23 cellular contexts compared by ENCODE assay signal in the genomic region with DNA sequence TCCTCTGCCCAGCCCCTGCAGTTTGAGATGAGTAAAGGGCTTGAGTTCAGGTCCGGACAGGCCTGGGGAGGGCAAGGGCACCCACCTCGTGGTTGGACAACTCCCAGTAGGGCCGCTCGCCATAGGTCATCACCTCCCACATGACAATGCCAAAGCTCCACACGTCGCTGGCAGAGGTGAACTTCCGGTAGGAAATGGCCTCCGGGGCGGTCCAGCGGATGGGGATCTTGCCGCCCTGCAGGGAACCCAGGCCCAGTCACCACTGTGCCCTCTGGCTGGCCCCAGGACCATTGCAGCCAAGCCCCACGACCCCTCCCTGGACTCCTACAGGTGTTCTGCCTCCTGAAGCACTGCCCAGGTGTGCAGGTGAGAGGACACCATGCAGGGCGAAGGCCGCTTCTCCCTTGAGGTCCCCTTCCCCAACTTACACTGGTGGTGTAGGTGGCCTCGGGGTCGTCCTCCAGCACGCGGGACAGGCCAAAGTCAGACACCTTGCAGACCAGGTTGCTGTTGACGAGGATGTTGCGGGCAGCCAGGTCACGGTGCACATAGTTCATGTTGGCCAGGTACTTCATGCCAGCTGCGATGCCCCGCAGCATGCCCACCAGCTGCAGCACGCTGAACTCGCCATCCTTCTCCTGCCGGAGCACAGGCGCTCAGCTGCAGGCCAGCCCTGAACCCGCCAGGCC. TPM values are rescaled to one million over a fixed set of nuclear protein-coding genes. Genes with fewer than 3 reads are reported as not detected.
"Had no signal": no experiment of that assay in that cellular context is flagged by ENCODE, and none has a peak within 500 bp of the region (broad histone marks: within the 10 kb centered on the region; RNA-seq: fewer than 3 reads in every experiment).

No MANE protein-coding gene starts in this region.

- H3K9me3 ChIP-seq: gastrocnemius medialis, left lung, lower lobe of right lung, prostate gland, right atrium auricular region, sigmoid colon, testis, tibial nerve, upper lobe of left lung had no signal

- H3K27ac ChIP-seq: coronary artery, gastrocnemius medialis, left lung, lower lobe of right lung, prostate gland, right atrium auricular region, sigmoid colon, testis, tibial nerve, upper lobe of left lung had no signal

- DNase-seq: effector memory CD8-positive, alpha-beta T cell; erythroblast; foreskin fibroblast; gastrocnemius medialis; head of caudate nucleus; left lung; lower lobe of right lung; natural killer cell; sigmoid colon; stimulated activated CD4-positive, alpha-beta T cell treated with anti-CD3 and anti-CD28 coated beads, Interleukin-2, amount 100 ng/mL, for 24 hours; stimulated activated CD4-positive, alpha-beta T cell treated with anti-CD3 and anti-CD28 coated beads, Interleukin-4, amount 100 ng/mL, for 24 hours; stimulated activated naive CD4-positive, alpha-beta T cell treated with Interleukin-2 at 50 U/mL for 16 hours; substantia nigra; testis; upper lobe of left lung had no signal

- H3K36me3 ChIP-seq: gastrocnemius medialis, prostate gland had no signal

- H3K4me1 ChIP-seq: gastrocnemius medialis, left lung, lower lobe of right lung, prostate gland, sigmoid colon had no signal

- H3K27me3 ChIP-seq: gastrocnemius medialis, left lung, right atrium auricular region, sigmoid colon, testis, tibial nerve, upper lobe of left lung had no signal

- H3K4me3 ChIP-seq: coronary artery, gastrocnemius medialis, left lung, lower lobe of right lung, prostate gland, right atrium auricular region, sigmoid colon, testis, tibial nerve, upper lobe of left lung had no signal

- ATAC-seq: effector memory CD8-positive, alpha-beta T cell; gastrocnemius medialis; left lung; natural killer cell; stimulated activated effector memory CD8-positive, alpha-beta T cell treated with anti-CD3 and anti-CD28 coated beads, Interleukin-12 subunit alpha, Interleukin-12 subunit beta, amount 100 ng/mL, for 72 hours had no signal

RNA-seq across cellular contexts. Expression of a gene that starts 58.3 kb away (rescaled TPM):
- total RNA-seq: dermis microvascular lymphatic vessel endothelial cell, gastrocnemius medialis, left lung, lower lobe of right lung, mononuclear cell, natural killer cell, prostate gland, skeletal muscle tissue, tibial nerve had no signal
